In genomic region chr18:44678725-44679055, GRCh38 we compare ENCODE assay signal across 7 cellular contexts. TPM values are rescaled to one million over a fixed set of nuclear protein-coding genes. Genes with fewer than 3 reads are reported as not detected.
DNase-seq lines count a peak whose midpoint lies in the region; ATAC-seq and TF ChIP-seq lines count a peak whose summit lies in the region.

No MANE protein-coding gene starts in this region.

- DNase-seq in H9 (no peak), T-helper 17 cell (no peak), Kasumi-1 (lab: John Stamatoyannopoulos, UW) (no peak), SK-N-DZ (ENCODE audit: low spot score) (no peak)

- H3K4me3 ChIP-seq in gastroesophageal sphincter (peak overlapping the region; percentile 93 to 99), skin epidermis (peak overlapping the region; percentile 65 to 94 (median 76))

- H2BK120ac ChIP-seq in H9 (ENCODE audit: low read depth, low read length, poor library complexity, severe bottlenecking), result no peak overlapping the region

- no peak overlapping the region for H4K8ac ChIP-seq in H9 (replicated peaks; ENCODE audit: insufficient read length, low read depth, low read length)

- H2BK20ac ChIP-seq in H9 (ENCODE audit: low read depth, low read length, poor library complexity, severe bottlenecking), result no peak overlapping the region

- H3K4ac ChIP-seq in H9 (ENCODE audit: low read depth, low read length), result no peak overlapping the region

- H4K20me1 ChIP-seq in H9 (ENCODE audit: control insufficient read depth, insufficient read depth, insufficient read length), result no peaks in the 10 kb centered on the region

- no peaks in the 10 kb centered on the region for H3K9me3 Mint-ChIP-seq in H9

- no peak overlapping the region for H3K14ac ChIP-seq in H9 (ENCODE audit: insufficient read depth, low read length)

- no peak overlapping the region for H3K56ac ChIP-seq in H9 (ENCODE audit: insufficient read length, low read depth, low read length)

- no peak overlapping the region for H2BK5ac ChIP-seq in H9 (ENCODE audit: insufficient read length, low read length)

- no peak overlapping the region for H3K23ac ChIP-seq in H9 (ENCODE audit: insufficient read length, low read depth, low read length)

- H4K5ac ChIP-seq in H9 (ENCODE audit: insufficient read length, low read depth, low read length), result no peak overlapping the region

- H3K27me3 ChIP-seq in H9 (ENCODE audit: insufficient read depth, low read length) (peaks cover 9% of the 10 kb centered on the region; the same call in 1 of the 2 replicates), gastroesophageal sphincter (no peaks in the 10 kb centered on the region)

- no peak for TF ChIP-seq EP300 in gastroesophageal sphincter (IDR thresholded peaks at IDR 0.05)

- no peak for TF ChIP-seq POLR2A in gastroesophageal sphincter (IDR thresholded peaks at IDR 0.05)

- H3K79me1 ChIP-seq in H9 (ENCODE audit: insufficient read depth, low read depth, low read length, poor library complexity, severe bottlenecking), result no peaks in the 10 kb centered on the region

- no peak overlapping the region for H3T11ph ChIP-seq in H9 (ENCODE audit: low read length)

- H3K27ac ChIP-seq in H9 (ENCODE audit: insufficient read length, low read depth, low read length) (no peak overlapping the region), gastroesophageal sphincter (peak overlapping the region in 2 of 4 donors; percentile 99), skin epidermis (peak overlapping the region in 20 of 21 experiments; percentile 88 to 100 (median 96))

- H3K27ac Mint-ChIP-seq in H9 (no peak overlapping the region), T-helper 17 cell (no peak overlapping the region)

- H3K4me1 ChIP-seq in H9 (ENCODE audit: insufficient read depth, low read length) (peaks cover 3% of the 10 kb centered on the region; the same call in 1 of the 2 replicates), gastroesophageal sphincter (peaks cover 0 to 36% (median 11%) of the 10 kb centered on the region in 3 donors)

- H3K27me3 Mint-ChIP-seq in H9 (ENCODE audit: low read depth) (peaks cover 16% of the 10 kb centered on the region), T-helper 17 cell (peaks cover 40% of the 10 kb centered on the region)

- H2AK5ac ChIP-seq in H9 (ENCODE audit: insufficient read length, low read length), result no peak overlapping the region

- H3K36me3 Mint-ChIP-seq in H9 (ENCODE audit: insufficient read depth in 1 of 3, low read depth in 3 of 3) (no peaks in the 10 kb centered on the region), T-helper 17 cell (ENCODE audit: low read depth) (no peaks in the 10 kb centered on the region)

- ATAC-seq in T-helper 17 cell (no peak), gastroesophageal sphincter (no peak), GM19467 (IDR thresholded peaks at IDR 0.05; ENCODE audit: unreplicated experiment) (no peak)

- no peak overlapping the region for H2AFZ ChIP-seq in H9 (ENCODE audit: low read length)

- no peak overlapping the region for H2BK12ac ChIP-seq in H9 (ENCODE audit: insufficient read length, low read depth, low read length)

- H3K4me3 Mint-ChIP-seq in H9 (peak overlapping the region; percentile 57 to 71), T-helper 17 cell (peak overlapping the region; percentile 77)

- peaks cover 12% of the 10 kb centered on the region for H3K23me2 ChIP-seq in H9 (ENCODE audit: insufficient read length, low read depth, low read length, poor library complexity, severe bottlenecking)

- H2BK15ac ChIP-seq in H9 (ENCODE audit: low read depth, low read length), result no peak overlapping the region

- H3K18ac ChIP-seq in H9 (ENCODE audit: insufficient read length, low read depth, low read length), result no peak overlapping the region

- H3K4me1 Mint-ChIP-seq in H9 (peaks cover 8% of the 10 kb centered on the region in 2 experiments; a peak in 3 of 4 replicates), T-helper 17 cell (peaks cover 9% of the 10 kb centered on the region)

- TF ChIP-seq CTCF in H9 (conservative IDR thresholded peaks at IDR 0.05), result no peak
- no peak for TF ChIP-seq CTCF in gastroesophageal sphincter (IDR thresholded peaks at IDR 0.05)

- H3K4me2 ChIP-seq in H9 (ENCODE audit: insufficient read depth, insufficient read length, low read length), result peak overlapping the region; percentile 40

- no peak overlapping the region for H3K9ac ChIP-seq in H9 (ENCODE audit: extremely low read depth, insufficient read length, low read length)

- WGBS in H9 (ENCODE audit: extremely low coverage, insufficient read length, low lambda C conversion rate), result no CpG with 5 or more reads among the region's 7 CpGs
- WGBS in gastroesophageal sphincter (ENCODE audit: low coverage in 1 of 2), 2 donors, result 9 to 12% methylated on average over 6 to 7 of the region's 7 CpGs

- H3K9me3 ChIP-seq in H9 (ENCODE audit: control insufficient read depth, low read depth, low read length) (no peaks in the 10 kb centered on the region), T-helper 17 cell (ENCODE audit: control insufficient read depth, low read length, poor library complexity, severe bottlenecking) (no peaks in the 10 kb centered on the region), gastroesophageal sphincter (no peaks in the 10 kb centered on the region)

- H3K36me3 ChIP-seq in gastroesophageal sphincter, result no peaks in the 10 kb centered on the region

- no peaks in the 10 kb centered on the region for H3K79me2 ChIP-seq in H9 (ENCODE audit: insufficient read depth, low read length)

- no peak overlapping the region for H4K91ac ChIP-seq in H9 (ENCODE audit: insufficient read length, low read depth, low read length)

RNA-seq across cellular contexts. Expression of gene SETBP1, which starts 2.0 kb away (rescaled TPM):
- total RNA-seq in H9 (2021) (4.6 and 4.8 TPM in 2 replicates), T-helper 17 cell (1 to 10 TPM in 1 of 2 donors, under 1 TPM in 1; 0.83 to 3.6 TPM), gastroesophageal sphincter (10 to 100 TPM; 42.5 to 87.6 (median 67.8) TPM)
- polyA plus RNA-seq in SK-N-DZ (2014; cell fraction: cytosol; rRNA removed), result 3.3 and 5.3 TPM in 2 replicates
- polyA plus RNA-seq in SK-N-DZ (2014; cell fraction: nucleus; rRNA removed), result 2.5 and 4.6 TPM in 2 replicates
